In genomic region chr11:1574256-1575242, GRCh38 we compare ENCODE assay signal across 8 cellular contexts. TPM values are rescaled to one million over a fixed set of nuclear protein-coding genes. Genes with fewer than 3 reads are reported as not detected.
DNase-seq lines count a peak whose midpoint lies in the region; ATAC-seq, FAIRE-seq and TF ChIP-seq lines count a peak whose summit lies in the region.

No MANE protein-coding gene starts in this region.

- peak; percentile 97 for TF ChIP-seq CTCF in A549 (IDR thresholded peaks at IDR 0.05)
- TF ChIP-seq CTCF in GM12875 (IDR thresholded peaks at IDR 0.05; ENCODE audit: borderline replicate concordance, insufficient read depth, low read depth, low read length) = peak; percentile 90
- peak; percentile 86 for TF ChIP-seq CTCF in liver (IDR thresholded peaks at IDR 0.05; ENCODE audit: low read depth, low read length, missing input control)

- H3K9me3 ChIP-seq in A549 (peaks cover 17% of the 10 kb centered on the region), duodenal mucosa (ENCODE audit: control insufficient read depth in 1 of 2, low read length in 2 of 2) (peaks cover 8% of the 10 kb centered on the region in 2 donors), liver (ENCODE audit: control insufficient read depth in 4 of 4, low read length in 3 of 4) (peaks cover 0 to 7% (median 3%) of the 10 kb centered on the region in 4 donors)

- H3K9me3 Mint-ChIP-seq in stimulated activated effector memory CD8-positive, alpha-beta T cell treated with anti-CD3 and anti-CD28 coated beads, Interleukin-12 subunit alpha, Interleukin-12 subunit beta, amount 100 ng/mL, for 72 hours = no peaks in the 10 kb centered on the region

- H3K27me3 ChIP-seq in duodenal mucosa (ENCODE audit: control insufficient read depth in 1 of 2, insufficient read depth in 2 of 2, low read length in 2 of 2) (peaks cover 0 to 2% of the 10 kb centered on the region in 2 donors), liver (ENCODE audit: control insufficient read depth in 4 of 4, insufficient read depth in 4 of 4, low read length in 3 of 4) (peaks cover 0 to 5% (median 0%) of the 10 kb centered on the region in 4 donors)

- peaks cover 13% of the 10 kb centered on the region for H3K4me1 Mint-ChIP-seq in stimulated activated effector memory CD8-positive, alpha-beta T cell treated with anti-CD3 and anti-CD28 coated beads, Interleukin-12 subunit alpha, Interleukin-12 subunit beta, amount 100 ng/mL, for 72 hours

- DNase-seq in A549 (ENCODE audit: low read depth in 1 of 2, low spot score in 1 of 2) (peak; percentile 68 to 73), NCI-H128 (lab: John Stamatoyannopoulos, UW; ENCODE audit: unreplicated experiment) (peak; percentile 26), RCC 7860 (ENCODE audit: low spot score) (no peak)
- peak; percentile 50 for DNase-seq in activated CD4-positive, alpha-beta T cell treated with anti-CD3 and anti-CD28 coated beads, Interleukin-2, amount 50 U/mL, for 1 hour
- peak; percentile 74 to 81 for DNase-seq in stimulated activated effector memory CD8-positive, alpha-beta T cell treated with anti-CD3 and anti-CD28 coated beads, Interleukin-12 subunit alpha, Interleukin-12 subunit beta, amount 100 ng/mL, for 72 hours (ENCODE audit: low spot score in 2 of 2)

- TF ChIP-seq POLR2A in A549 (IDR thresholded peaks at IDR 0.05; ENCODE audit: low read length) = no peak

- peaks cover 2% of the 10 kb centered on the region for H3K36me3 Mint-ChIP-seq in stimulated activated effector memory CD8-positive, alpha-beta T cell treated with anti-CD3 and anti-CD28 coated beads, Interleukin-12 subunit alpha, Interleukin-12 subunit beta, amount 100 ng/mL, for 72 hours

- peak; percentile 67 to 77 for ATAC-seq in A549
- peak; percentile 65 for ATAC-seq in stimulated activated effector memory CD8-positive, alpha-beta T cell treated with anti-CD3 and anti-CD28 coated beads, Interleukin-12 subunit alpha, Interleukin-12 subunit beta, amount 100 ng/mL, for 72 hours

- TF ChIP-seq EP300 in A549 (IDR thresholded peaks at IDR 0.05) = no peak

- H3K4me2 ChIP-seq in A549 = peak overlapping the region; percentile 99

- CTCF ChIA-PET in A549 (lab: Yijun Ruan, JAX) = interaction anchor here (0.5 to 26.3 kb wide), 46 partner anchors 9 to 582 kb away, joined by 3 to 719 read pairs (median 4); partner anchors contain the start of genes KRTAP5-1, KRTAP5-2 and KRTAP5-5

- H3K27ac ChIP-seq in A549 (peak overlapping the region; percentile 89 to 95), duodenal mucosa (ENCODE audit: low read depth, low read length) (peak overlapping the region; percentile 79), liver (ENCODE audit: low read depth in 1 of 2, low read length in 2 of 2) (peak overlapping the region in 1 of 2 donors; percentile 46)

- H3K9ac ChIP-seq in duodenal mucosa (ENCODE audit: low read depth in 1 of 2, low read length in 2 of 2) (peak overlapping the region; percentile 55 to 78), liver (ENCODE audit: low read depth in 1 of 2, low read length in 2 of 2) (no peak overlapping the region)

- no peak overlapping the region for H3K27ac Mint-ChIP-seq in stimulated activated effector memory CD8-positive, alpha-beta T cell treated with anti-CD3 and anti-CD28 coated beads, Interleukin-12 subunit alpha, Interleukin-12 subunit beta, amount 100 ng/mL, for 72 hours

- no peak for FAIRE-seq in A549 (lab: Jason Lieb, UNC)
- FAIRE-seq in RCC 7860 (lab: Jason Lieb, UNC) = no peak

- peak overlapping the region; percentile 74 for H3K4me3 ChIP-seq in A549
- no peak overlapping the region for H3K4me3 ChIP-seq in GM12875 (ENCODE audit: low read depth, low read length)
- peak overlapping the region; percentile 61 to 63 for H3K4me3 ChIP-seq in duodenal mucosa (ENCODE audit: low read depth in 1 of 2, low read length in 2 of 2)
- peak overlapping the region in 1 of 3 donors; percentile 47 for H3K4me3 ChIP-seq in liver (ENCODE audit: low read depth in 1 of 3, low read length in 3 of 3)

- POLR2A ChIA-PET in A549 (lab: Yijun Ruan, JAX) = interaction anchor here (0.6 to 1.3 kb wide), 2 partner anchors 10 to 28 kb away, joined by 3 to 5 read pairs; no protein-coding TSS in a partner anchor

- TF ChIP-seq RAD21 in A549 (conservative IDR thresholded peaks at IDR 0.05 in 1 of 2, IDR thresholded peaks at IDR 0.05 in 1 of 2) (peak; percentile 66 to 94), liver (IDR thresholded peaks at IDR 0.05) (peak; percentile 52 to 60)

- 3% methylated on average over 32 of the region's 70 CpGs for WGBS in A549 (ENCODE audit: missing lambda C conversion rate)
- WGBS in liver = 3% methylated on average over 70 of the region's 70 CpGs

- H3K4me3 Mint-ChIP-seq in stimulated activated effector memory CD8-positive, alpha-beta T cell treated with anti-CD3 and anti-CD28 coated beads, Interleukin-12 subunit alpha, Interleukin-12 subunit beta, amount 100 ng/mL, for 72 hours = peak overlapping the region; percentile 74

- H3K4me1 ChIP-seq in A549 (peaks cover 32% of the 10 kb centered on the region), duodenal mucosa (ENCODE audit: control insufficient read depth in 1 of 2, insufficient read depth in 2 of 2, low read length in 2 of 2) (peaks cover 24 to 27% of the 10 kb centered on the region in 2 donors), liver (ENCODE audit: control insufficient read depth in 4 of 4, insufficient read depth in 4 of 4, low read length in 3 of 4) (peaks cover 6 to 16% (median 12%) of the 10 kb centered on the region in 4 donors)

- H3K36me3 ChIP-seq in duodenal mucosa (ENCODE audit: control insufficient read depth in 1 of 2, insufficient read depth in 2 of 2, low read length in 2 of 2) (no peaks in the 10 kb centered on the region), liver (ENCODE audit: control insufficient read depth in 4 of 4, insufficient read depth in 3 of 4, low read depth in 1 of 4, low read length in 3 of 4) (no peaks in the 10 kb centered on the region)

TF ChIP-seq in A549, 52 proteins besides CTCF, POLR2A, EP300 and RAD21:
- TF ChIP-seq KDM1A (IDR thresholded peaks at IDR 0.05; ENCODE audit: low read depth) (no peak), ESRRA (IDR thresholded peaks at IDR 0.05; ENCODE audit: borderline replicate concordance, low read length) (peak; percentile 80; the same call in 1 of the 2 replicates), SMC3 (IDR thresholded peaks at IDR 0.05) (peak; percentile 98)

TF ChIP-seq in liver, 16 proteins besides CTCF, POLR2A, EP300 and RAD21:
- TF ChIP-seq TAF1 (conservative IDR thresholded peaks at IDR 0.05) (no peak), HNF4A (conservative IDR thresholded peaks at IDR 0.05) (peak in 1 of 2 donors; percentile 9), YY1 (IDR thresholded peaks at IDR 0.05) (no peak)

RNA-seq across cellular contexts. Expression of gene DUSP8, which starts 2.5 kb away (rescaled TPM):
- polyA plus RNA-seq in A549 (2011; rRNA removed) (2.6 and 3.6 TPM in 2 replicates), A549 (2017; fragmentation: RNase III; extraction: RNeasy Plus Mini Kit Qiagen cat#74134 plus additional on column Dnase treatment) (0.59 to 1.2 TPM (median 0.72 TPM) in 3 replicates), liver (under 1 TPM; 0.06 to 0.33 TPM)
- polyA plus RNA-seq in A549 (2012; cell fraction: cytosol; rRNA removed) = 2.3 and 5.0 TPM in 2 replicates
- polyA plus RNA-seq in A549 (2012; cell fraction: nucleus; rRNA removed) = 8.1 and 8.6 TPM in 2 replicates
- polyA minus RNA-seq in A549 (2011; rRNA and poly(A)+ RNA removed) = 5.7 and 7.9 TPM in 2 replicates
- total RNA-seq in liver = under 1 TPM; 0.09 to 0.33 TPM

RNA-seq across cellular contexts. Expression of gene KRTAP5-1, which starts 10.5 kb away (rescaled TPM):
- polyA plus RNA-seq in A549 (2011; rRNA removed) (not detected in 2 replicates), A549 (2017; fragmentation: RNase III; extraction: RNeasy Plus Mini Kit Qiagen cat#74134 plus additional on column Dnase treatment) (not detected in 3 replicates), liver (not detected)
- not detected in 2 replicates for polyA plus RNA-seq in A549 (2012; cell fraction: cytosol; rRNA removed)
- polyA plus RNA-seq in A549 (2012; cell fraction: nucleus; rRNA removed) = not detected in 2 replicates
- polyA minus RNA-seq in A549 (2011; rRNA and poly(A)+ RNA removed) = not detected in 2 replicates
- total RNA-seq in liver = not detected

RNA-seq across cellular contexts. Expression of gene KRTAP5-2, which starts 23.5 kb away (rescaled TPM):
- polyA plus RNA-seq in A549 (2011; rRNA removed) = not detected in 2 replicates
- polyA plus RNA-seq in A549 (2012; cell fraction: cytosol; rRNA removed) = not detected in 2 replicates
- polyA plus RNA-seq in A549 (2012; cell fraction: nucleus; rRNA removed) = 0.05 TPM in 1 of 2 replicates, not detected in the other
- polyA plus RNA-seq in A549 (2017; fragmentation: RNase III; extraction: RNeasy Plus Mini Kit Qiagen cat#74134 plus additional on column Dnase treatment) = not detected in 3 replicates
- not detected in 2 replicates for polyA minus RNA-seq in A549 (2011; rRNA and poly(A)+ RNA removed)
- not detected for total RNA-seq in liver
- polyA plus RNA-seq in liver = under 1 TPM in 1 of 2 donors, not detected in 1; 0.08 TPM

RNA-seq across cellular contexts. Expression of gene KRTAP5-3, which starts 33.7 kb away (rescaled TPM):
- not detected in 2 replicates for polyA plus RNA-seq in A549 (2011; rRNA removed)
- not detected in 2 replicates for polyA plus RNA-seq in A549 (2012; cell fraction: cytosol; rRNA removed)
- polyA plus RNA-seq in A549 (2012; cell fraction: nucleus; rRNA removed) = not detected in 2 replicates
- not detected in 3 replicates for polyA plus RNA-seq in A549 (2017; fragmentation: RNase III; extraction: RNeasy Plus Mini Kit Qiagen cat#74134 plus additional on column Dnase treatment)
- not detected in 2 replicates for polyA minus RNA-seq in A549 (2011; rRNA and poly(A)+ RNA removed)
- total RNA-seq in liver = not detected
- not detected for polyA plus RNA-seq in liver

RNA-seq across cellular contexts. Expression of gene KRTAP5-4, which starts 47.4 kb away (rescaled TPM):
- polyA plus RNA-seq in A549 (2011; rRNA removed) (not detected in 2 replicates), A549 (2017; fragmentation: RNase III; extraction: RNeasy Plus Mini Kit Qiagen cat#74134 plus additional on column Dnase treatment) (not detected in 3 replicates), liver (not detected)
- polyA plus RNA-seq in A549 (2012; cell fraction: cytosol; rRNA removed) = not detected in 2 replicates
- not detected in 2 replicates for polyA plus RNA-seq in A549 (2012; cell fraction: nucleus; rRNA removed)
- not detected in 2 replicates for polyA minus RNA-seq in A549 (2011; rRNA and poly(A)+ RNA removed)
- total RNA-seq in liver = not detected

Comparison
In these comparisons a context has a peak if more than half of its experiments do, and no peak if none do; other contexts are left out.
1. H3K9ac ChIP-seq: peak in duodenal mucosa (2 of 2); none in liver (0 of 2).
2. Peak in every context shown above with its lines, with median percentiles within 50 percentile points of each other: CTCF ChIP-seq.